14 cellular contexts compared by ENCODE assay signal in the genomic region with DNA sequence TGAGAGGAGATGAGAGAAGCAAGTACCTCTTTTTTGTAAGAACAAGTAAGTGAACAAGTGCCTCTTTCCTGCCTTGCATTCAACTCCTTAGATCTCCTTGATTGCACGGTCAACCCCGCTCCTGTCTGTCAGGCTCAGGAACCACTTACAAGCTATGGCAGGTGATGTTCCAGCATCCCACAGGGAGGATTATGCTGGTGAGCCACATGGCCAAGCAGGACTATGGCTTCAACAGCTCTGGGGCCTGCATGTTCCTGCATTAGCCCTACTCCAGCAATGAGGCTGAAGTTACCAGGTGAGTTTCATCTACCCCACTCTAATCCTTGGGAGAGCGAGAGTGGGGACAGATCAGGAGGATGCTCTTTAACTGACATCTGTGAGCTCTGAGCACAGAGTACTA. TPM values are rescaled to one million over a fixed set of nuclear protein-coding genes. Genes with fewer than 3 reads are reported as not detected.
DNase-seq lines count a peak whose midpoint lies in the region; ATAC-seq and TF ChIP-seq lines count a peak whose summit lies in the region.
"Had no signal": no experiment of that assay in that cellular context is flagged by ENCODE, and none has a peak within 500 bp of the region (broad histone marks: within the 10 kb centered on the region; RNA-seq: fewer than 3 reads in every experiment).

No MANE protein-coding gene starts in this region.

- H3K4me3 ChIP-seq in sigmoid colon, result no peak overlapping the region
- H3K4me3 ChIP-seq: BLaER1 treated with 17β-estradiol and CSF1 and Interleukin-3, amounts not matched to agents 10 nM and 100 nM had no signal

- peaks cover 0 to 17% (median 8%) of the 10 kb centered on the region in 3 donors for H3K27me3 ChIP-seq in sigmoid colon

- WGBS in sigmoid colon, 2 donors, result 77 to 81% methylated on average over 3 of the region's 3 CpGs

- H3K27ac ChIP-seq in sigmoid colon, result no peak overlapping the region
- H3K27ac ChIP-seq: BLaER1 treated with 17β-estradiol and CSF1 and Interleukin-3, amounts not matched to agents 10 nM and 100 nM; HL-60 had no signal

- TF ChIP-seq EP300 in sigmoid colon (IDR thresholded peaks at IDR 0.05), result no peak

- DNase-seq in natural killer cell, result no peak
- no peak for DNase-seq in natural killer cell treated with Interleukin-12 subunit alpha and Interleukin-12 subunit beta and Interleukin-15 and Interleukin-18, amount 100 ng/mL, for 72 hours (ENCODE audit: low spot score)
- DNase-seq in mesenteric fat pad (ENCODE audit: low spot score), result peak; percentile 20
- peak; percentile 10 for DNase-seq in sigmoid colon
- DNase-seq: ACHN; CD4-positive, CD25-positive, alpha-beta regulatory T cell; DMS53; HCEC 1CT; HFFc6 had no signal

- H3K4me1 ChIP-seq in sigmoid colon, result peaks cover 0 to 10% (median 9%) of the 10 kb centered on the region in 4 donors

- no peak for ATAC-seq in natural killer cell
- ATAC-seq in natural killer cell treated with Interleukin-12 subunit alpha and Interleukin-12 subunit beta and Interleukin-15 and Interleukin-18, amount 100 ng/mL, for 72 hours, result no peak
- no peak for ATAC-seq in GM18858 (IDR thresholded peaks at IDR 0.05; ENCODE audit: unreplicated experiment)
- ATAC-seq in HG03139 (IDR thresholded peaks at IDR 0.05; ENCODE audit: unreplicated experiment), result no peak
- ATAC-seq in GM21619 (IDR thresholded peaks at IDR 0.05; ENCODE audit: unreplicated experiment), result no peak

- H3K36me3 Mint-ChIP-seq in natural killer cell, result no peaks in the 10 kb centered on the region
- H3K36me3 Mint-ChIP-seq in natural killer cell treated with Interleukin-12 subunit alpha and Interleukin-12 subunit beta and Interleukin-15 and Interleukin-18, amount 100 ng/mL, for 72 hours, result no peaks in the 10 kb centered on the region

- TF ChIP-seq POLR2A in sigmoid colon (IDR thresholded peaks at IDR 0.05), result no peak

- H3K4me1 Mint-ChIP-seq in natural killer cell, result peaks cover 25 to 33% of the 10 kb centered on the region in 2 donors
- peaks cover 18% of the 10 kb centered on the region in 2 donors for H3K4me1 Mint-ChIP-seq in natural killer cell treated with Interleukin-12 subunit alpha and Interleukin-12 subunit beta and Interleukin-15 and Interleukin-18, amount 100 ng/mL, for 72 hours (ENCODE audit: low read depth in 2 of 2)

- H3K27me3 Mint-ChIP-seq in natural killer cell (ENCODE audit: low read depth in 2 of 2), result no peaks in the 10 kb centered on the region
- H3K27me3 Mint-ChIP-seq in natural killer cell treated with Interleukin-12 subunit alpha and Interleukin-12 subunit beta and Interleukin-15 and Interleukin-18, amount 100 ng/mL, for 72 hours, result no peaks in the 10 kb centered on the region
- H3K27me3 Mint-ChIP-seq: CD4-positive, CD25-positive, alpha-beta regulatory T cell had no signal

- H3K9me3 ChIP-seq in sigmoid colon, result no peaks in the 10 kb centered on the region
- H3K9me3 ChIP-seq: BLaER1 treated with 17β-estradiol and CSF1 and Interleukin-3, amounts not matched to agents 10 nM and 100 nM had no signal

- H3K27ac Mint-ChIP-seq in natural killer cell, result peak overlapping the region; percentile 20 to 26
- H3K27ac Mint-ChIP-seq in natural killer cell treated with Interleukin-12 subunit alpha and Interleukin-12 subunit beta and Interleukin-15 and Interleukin-18, amount 100 ng/mL, for 72 hours, result no peak overlapping the region
- H3K27ac Mint-ChIP-seq: HFFc6 had no signal

- no peaks in the 10 kb centered on the region for H3K36me3 ChIP-seq in sigmoid colon
- H3K36me3 ChIP-seq: BLaER1 treated with 17β-estradiol and CSF1 and Interleukin-3, amounts not matched to agents 10 nM and 100 nM had no signal

- H3K9me3 Mint-ChIP-seq in natural killer cell, result no peaks in the 10 kb centered on the region
- H3K9me3 Mint-ChIP-seq in natural killer cell treated with Interleukin-12 subunit alpha and Interleukin-12 subunit beta and Interleukin-15 and Interleukin-18, amount 100 ng/mL, for 72 hours, result no peaks in the 10 kb centered on the region
- H3K9me3 Mint-ChIP-seq: CD4-positive, CD25-positive, alpha-beta regulatory T cell; HFFc6 had no signal

- TF ChIP-seq CTCF in natural killer cell (IDR thresholded peaks at IDR 0.05) (no peak), sigmoid colon (IDR thresholded peaks at IDR 0.05) (no peak)

- no peak overlapping the region for H3K4me3 Mint-ChIP-seq in natural killer cell
- H3K4me3 Mint-ChIP-seq in natural killer cell treated with Interleukin-12 subunit alpha and Interleukin-12 subunit beta and Interleukin-15 and Interleukin-18, amount 100 ng/mL, for 72 hours, result no peak overlapping the region
- H3K4me3 Mint-ChIP-seq: HFFc6 had no signal

- intact Hi-C loops in natural killer cell (cut with micrococcal nuclease), result no loop called here
- intact Hi-C loops in sigmoid colon (cut with DNase I), result no loop called here

RNA-seq across cellular contexts. Expression of gene TTC32, which starts 29.5 kb away (rescaled TPM):
- total RNA-seq in natural killer cell (10 to 100 TPM; 30.4 to 45.3 (median 37.2) TPM), mesenteric fat pad (8.6 TPM), sigmoid colon (10 to 100 TPM in 3 of 4 donors, 1 to 10 TPM in 1; 7.3 to 20.5 (median 12.8) TPM)
- 10 to 100 TPM; 14.8 to 17.8 TPM for total RNA-seq in natural killer cell treated with Interleukin-12 subunit alpha and Interleukin-12 subunit beta and Interleukin-15 and Interleukin-18, amount 100 ng/mL, for 72 hours
- 10 to 100 TPM; 11.1 to 21.6 (median 16.2) TPM for polyA plus RNA-seq in sigmoid colon

Comparison
In these comparisons a context has a peak if more than half of its experiments do, and no peak if none do; other contexts are left out.
1. H3K27ac Mint-ChIP-seq: peak in natural killer cell (2 of 2); none in natural killer cell treated with Interleukin-12 subunit alpha and Interleukin-12 subunit beta and Interleukin-15 and Interleukin-18, amount 100 ng/mL, for 72 hours (0 of 2).
2. DNase-seq: peak in mesenteric fat pad (single experiment) and sigmoid colon (single experiment); none in natural killer cell (single experiment) and natural killer cell treated with Interleukin-12 subunit alpha and Interleukin-12 subunit beta and Interleukin-15 and Interleukin-18, amount 100 ng/mL, for 72 hours (single experiment).